Comparison of ENCODE assay signal across 26 cellular contexts in genomic region chr19:5341981-5342380, GRCh38. TPM values are rescaled to one million over a fixed set of nuclear protein-coding genes. Genes with fewer than 3 reads are reported as not detected.
A peak's percentile ranks its signal among the peaks of the same experiment; 100 is the strongest.
DNase-seq lines count a peak whose midpoint lies in the region; ATAC-seq and TF ChIP-seq lines count a peak whose summit lies in the region.
"Had no signal": no experiment of that assay in that cellular context is flagged by ENCODE, and none has a peak within 500 bp of the region (broad histone marks: within the 10 kb centered on the region; RNA-seq: fewer than 3 reads in every experiment).

No MANE protein-coding gene starts in this region.

- CTCF ChIA-PET in WTC11 (lab: Charles Lee): interaction anchor here (2.4 kb wide), 1 partner anchor 15 kb away, joined by 7 read pairs; no protein-coding TSS in a partner anchor

- no peaks in the 10 kb centered on the region for H3K36me3 Mint-ChIP-seq in activated naive CD4-positive, alpha-beta T cell treated with anti-CD3 and anti-CD28 coated beads, Interleukin-2, amount 50 U/mL, for 24 hours
- peaks cover 2% of the 10 kb centered on the region for H3K36me3 Mint-ChIP-seq in WTC11
- peaks cover 0 to 5% (median 3%) of the 10 kb centered on the region in 3 donors for H3K36me3 Mint-ChIP-seq in naive thymus-derived CD8-positive, alpha-beta T cell

- ATAC-seq in WTC11: no peak
- ATAC-seq in naive thymus-derived CD8-positive, alpha-beta T cell: no peak
- ATAC-seq: activated CD4-positive, alpha-beta T cell treated with anti-CD3 and anti-CD28 coated beads for 36 hours; esophagus mucosa had no signal

- peaks cover 29% of the 10 kb centered on the region for H3K27me3 Mint-ChIP-seq in activated naive CD4-positive, alpha-beta T cell treated with anti-CD3 and anti-CD28 coated beads, Interleukin-2, amount 50 U/mL, for 24 hours
- H3K27me3 Mint-ChIP-seq in WTC11 (ENCODE audit: low read depth): peaks cover 55% of the 10 kb centered on the region
- peaks cover 25 to 34% (median 29%) of the 10 kb centered on the region in 5 donors for H3K27me3 Mint-ChIP-seq in naive thymus-derived CD8-positive, alpha-beta T cell

- POLR2A ChIA-PET in WTC11 (lab: Charles Lee): no interaction called here
- POLR2A ChIA-PET in naive thymus-derived CD8-positive, alpha-beta T cell (lab: Charles Lee): no interaction called here

- TF ChIP-seq CTCF in WTC11 (IDR thresholded peaks at IDR 0.05): no peak

- H3K27ac Mint-ChIP-seq in activated naive CD4-positive, alpha-beta T cell treated with anti-CD3 and anti-CD28 coated beads, Interleukin-2, amount 50 U/mL, for 24 hours: no peak overlapping the region
- H3K27ac Mint-ChIP-seq in WTC11: no peak overlapping the region
- H3K27ac Mint-ChIP-seq in naive thymus-derived CD8-positive, alpha-beta T cell: peak overlapping the region in 1 of 10 donors; percentile 80
- H3K27ac Mint-ChIP-seq: activated CD4-positive, alpha-beta T cell treated with anti-CD3 and anti-CD28 coated beads for 36 hours had no signal

- no peaks in the 10 kb centered on the region for H3K9me3 Mint-ChIP-seq in activated naive CD4-positive, alpha-beta T cell treated with anti-CD3 and anti-CD28 coated beads, Interleukin-2, amount 50 U/mL, for 24 hours
- H3K9me3 Mint-ChIP-seq in WTC11: peaks cover 7% of the 10 kb centered on the region
- peaks cover 0 to 6% (median 2%) of the 10 kb centered on the region in 9 donors for H3K9me3 Mint-ChIP-seq in naive thymus-derived CD8-positive, alpha-beta T cell

- H3K4me1 Mint-ChIP-seq in activated naive CD4-positive, alpha-beta T cell treated with anti-CD3 and anti-CD28 coated beads, Interleukin-2, amount 50 U/mL, for 24 hours: peaks cover 11% of the 10 kb centered on the region
- peaks cover 23% of the 10 kb centered on the region for H3K4me1 Mint-ChIP-seq in WTC11
- H3K4me1 Mint-ChIP-seq in naive thymus-derived CD8-positive, alpha-beta T cell: peaks cover 12 to 18% (median 17%) of the 10 kb centered on the region in 4 donors

- no peak for DNase-seq in activated naive CD4-positive, alpha-beta T cell treated with anti-CD3 and anti-CD28 coated beads, Interleukin-2, amount 50 U/mL, for 16 hours
- DNase-seq in WTC11 (ENCODE audit: low spot score) (no peak), NCI-H2081 treated with DMSO at 0.1 percent for 48 hours (lab: John Stamatoyannopoulos, UW) (no peak), DMS 273 treated with DMSO at 0.1 percent for 48 hours (lab: John Stamatoyannopoulos, UW) (no peak), dedifferentiated amniotic fluid mesenchymal stem cell (ENCODE audit: extremely low spot score) (no peak), ureter (ENCODE audit: low spot score) (no peak)
- DNase-seq in naive thymus-derived CD8-positive, alpha-beta T cell: no peak
- DNase-seq: activated CD4-positive, alpha-beta T cell treated with anti-CD3 and anti-CD28 coated beads for 36 hours; activated naive CD4-positive, alpha-beta T cell treated with Interleukin-2 at 50 U/mL for 16 hours; activated T-cell treated with anti-CD3 and anti-CD28 coated beads, Interleukin-2, amount 50 U/mL, for 1 hour; amygdala; colonic mucosa; COR-L47; DMS79 treated with DMSO at 0.1 percent for 48 hours; foreskin fibroblast; GF-D8; head of caudate nucleus; MG63; midbrain; NCI-H1436; sigmoid colon; stimulated activated CD4-positive, alpha-beta T cell treated with anti-CD3 and anti-CD28 coated beads, Interleukin-4, amount 100 ng/mL, for 4 hours; stimulated activated naive CD4-positive, alpha-beta T cell had no signal

- H3K4me3 Mint-ChIP-seq in activated naive CD4-positive, alpha-beta T cell treated with anti-CD3 and anti-CD28 coated beads, Interleukin-2, amount 50 U/mL, for 24 hours: peak overlapping the region; percentile 76
- H3K4me3 Mint-ChIP-seq in WTC11: peak overlapping the region; percentile 37; the same call in 1 of the 2 replicates
- peak overlapping the region; percentile 63 to 77 (median 70) for H3K4me3 Mint-ChIP-seq in naive thymus-derived CD8-positive, alpha-beta T cell

TF ChIP-seq in WTC11, 78 proteins besides CTCF, POLR2A, EP300 and RAD21 (continues in another document):
- TF ChIP-seq RELA (CRISPR knock-in tag; IDR thresholded peaks at IDR 0.05; ENCODE audit: borderline replicate concordance): no peak
- no peak for TF ChIP-seq ZMAT4 (CRISPR knock-in tag; IDR thresholded peaks at IDR 0.05)
- TF ChIP-seq GRHL2 (CRISPR knock-in tag; IDR thresholded peaks at IDR 0.05; ENCODE audit: insufficient replicate concordance, severe bottlenecking): no peak
- TF ChIP-seq, protein P1, sequence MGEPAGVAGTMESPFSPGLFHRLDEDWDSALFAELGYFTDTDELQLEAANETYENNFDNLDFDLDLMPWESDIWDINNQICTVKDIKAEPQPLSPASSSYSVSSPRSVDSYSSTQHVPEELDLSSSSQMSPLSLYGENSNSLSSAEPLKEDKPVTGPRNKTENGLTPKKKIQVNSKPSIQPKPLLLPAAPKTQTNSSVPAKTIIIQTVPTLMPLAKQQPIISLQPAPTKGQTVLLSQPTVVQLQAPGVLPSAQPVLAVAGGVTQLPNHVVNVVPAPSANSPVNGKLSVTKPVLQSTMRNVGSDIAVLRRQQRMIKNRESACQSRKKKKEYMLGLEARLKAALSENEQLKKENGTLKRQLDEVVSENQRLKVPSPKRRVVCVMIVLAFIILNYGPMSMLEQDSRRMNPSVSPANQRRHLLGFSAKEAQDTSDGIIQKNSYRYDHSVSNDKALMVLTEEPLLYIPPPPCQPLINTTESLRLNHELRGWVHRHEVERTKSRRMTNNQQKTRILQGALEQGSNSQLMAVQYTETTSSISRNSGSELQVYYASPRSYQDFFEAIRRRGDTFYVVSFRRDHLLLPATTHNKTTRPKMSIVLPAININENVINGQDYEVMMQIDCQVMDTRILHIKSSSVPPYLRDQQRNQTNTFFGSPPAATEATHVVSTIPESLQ (CRISPR knock-in tag; IDR thresholded peaks at IDR 0.05): no peak
- no peak for TF ChIP-seq TEAD4 (CRISPR knock-in tag; IDR thresholded peaks at IDR 0.05)
- no peak for TF ChIP-seq JUN (CRISPR knock-in tag; IDR thresholded peaks at IDR 0.05)
- TF ChIP-seq, protein P2, sequence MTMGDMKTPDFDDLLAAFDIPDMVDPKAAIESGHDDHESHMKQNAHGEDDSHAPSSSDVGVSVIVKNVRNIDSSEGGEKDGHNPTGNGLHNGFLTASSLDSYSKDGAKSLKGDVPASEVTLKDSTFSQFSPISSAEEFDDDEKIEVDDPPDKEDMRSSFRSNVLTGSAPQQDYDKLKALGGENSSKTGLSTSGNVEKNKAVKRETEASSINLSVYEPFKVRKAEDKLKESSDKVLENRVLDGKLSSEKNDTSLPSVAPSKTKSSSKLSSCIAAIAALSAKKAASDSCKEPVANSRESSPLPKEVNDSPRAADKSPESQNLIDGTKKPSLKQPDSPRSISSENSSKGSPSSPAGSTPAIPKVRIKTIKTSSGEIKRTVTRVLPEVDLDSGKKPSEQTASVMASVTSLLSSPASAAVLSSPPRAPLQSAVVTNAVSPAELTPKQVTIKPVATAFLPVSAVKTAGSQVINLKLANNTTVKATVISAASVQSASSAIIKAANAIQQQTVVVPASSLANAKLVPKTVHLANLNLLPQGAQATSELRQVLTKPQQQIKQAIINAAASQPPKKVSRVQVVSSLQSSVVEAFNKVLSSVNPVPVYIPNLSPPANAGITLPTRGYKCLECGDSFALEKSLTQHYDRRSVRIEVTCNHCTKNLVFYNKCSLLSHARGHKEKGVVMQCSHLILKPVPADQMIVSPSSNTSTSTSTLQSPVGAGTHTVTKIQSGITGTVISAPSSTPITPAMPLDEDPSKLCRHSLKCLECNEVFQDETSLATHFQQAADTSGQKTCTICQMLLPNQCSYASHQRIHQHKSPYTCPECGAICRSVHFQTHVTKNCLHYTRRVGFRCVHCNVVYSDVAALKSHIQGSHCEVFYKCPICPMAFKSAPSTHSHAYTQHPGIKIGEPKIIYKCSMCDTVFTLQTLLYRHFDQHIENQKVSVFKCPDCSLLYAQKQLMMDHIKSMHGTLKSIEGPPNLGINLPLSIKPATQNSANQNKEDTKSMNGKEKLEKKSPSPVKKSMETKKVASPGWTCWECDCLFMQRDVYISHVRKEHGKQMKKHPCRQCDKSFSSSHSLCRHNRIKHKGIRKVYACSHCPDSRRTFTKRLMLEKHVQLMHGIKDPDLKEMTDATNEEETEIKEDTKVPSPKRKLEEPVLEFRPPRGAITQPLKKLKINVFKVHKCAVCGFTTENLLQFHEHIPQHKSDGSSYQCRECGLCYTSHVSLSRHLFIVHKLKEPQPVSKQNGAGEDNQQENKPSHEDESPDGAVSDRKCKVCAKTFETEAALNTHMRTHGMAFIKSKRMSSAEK (CRISPR knock-in tag; IDR thresholded peaks at IDR 0.05; ENCODE audit: borderline replicate concordance): no peak
- no peak for TF ChIP-seq KAT7 (CRISPR knock-in tag; IDR thresholded peaks at IDR 0.05; ENCODE audit: borderline replicate concordance)
- no peak for TF ChIP-seq GABPB1 (CRISPR knock-in tag; IDR thresholded peaks at IDR 0.05)
- no peak for TF ChIP-seq ZNF671 (CRISPR knock-in tag; IDR thresholded peaks at IDR 0.05)
- no peak for TF ChIP-seq ZNF512 (CRISPR knock-in tag; IDR thresholded peaks at IDR 0.05; ENCODE audit: borderline replicate concordance)

RNA-seq across cellular contexts. Expression of gene PTPRS, which starts 1.4 kb away (rescaled TPM):
- 201 to 253 TPM (median 244 TPM) in 3 replicates for total RNA-seq in WTC11 (2021)
- 10 to 100 TPM in 1 of 2 experiments, 1 to 10 TPM in 1; 8.9 to 11.6 TPM for total RNA-seq in naive thymus-derived CD8-positive, alpha-beta T cell
- polyA plus RNA-seq in naive thymus-derived CD8-positive, alpha-beta T cell: 1 to 10 TPM in 1 of 3 donors, under 1 TPM in 2; 0.10 to 1.5 (median 0.88) TPM
- total RNA-seq in ureter: 163 TPM
- total RNA-seq: T-helper 1 cell treated with Interleukin-12 subunit alpha and Interleukin-12 subunit beta and Interleukin-4 antibody, amounts not matched to agents 30 ng/mL and 1 ng/mL, for 36 hours had no signal

Comparison
In these comparisons a context has a peak if more than half of its experiments do, and no peak if none do; other contexts are left out.
1. RNA of gene PTPRS, which starts 1.4 kb away (total RNA-seq): 201 to 253 TPM in WTC11 and 163 TPM in ureter (single experiment); 8.9 to 11.6 TPM in naive thymus-derived CD8-positive, alpha-beta T cell; every median in the first group is over 10 times any median in the second.
2. Peak in every context shown above with its lines, with median percentiles within 50 percentile points of each other: H3K4me3 Mint-ChIP-seq.